In the genomic region with DNA sequence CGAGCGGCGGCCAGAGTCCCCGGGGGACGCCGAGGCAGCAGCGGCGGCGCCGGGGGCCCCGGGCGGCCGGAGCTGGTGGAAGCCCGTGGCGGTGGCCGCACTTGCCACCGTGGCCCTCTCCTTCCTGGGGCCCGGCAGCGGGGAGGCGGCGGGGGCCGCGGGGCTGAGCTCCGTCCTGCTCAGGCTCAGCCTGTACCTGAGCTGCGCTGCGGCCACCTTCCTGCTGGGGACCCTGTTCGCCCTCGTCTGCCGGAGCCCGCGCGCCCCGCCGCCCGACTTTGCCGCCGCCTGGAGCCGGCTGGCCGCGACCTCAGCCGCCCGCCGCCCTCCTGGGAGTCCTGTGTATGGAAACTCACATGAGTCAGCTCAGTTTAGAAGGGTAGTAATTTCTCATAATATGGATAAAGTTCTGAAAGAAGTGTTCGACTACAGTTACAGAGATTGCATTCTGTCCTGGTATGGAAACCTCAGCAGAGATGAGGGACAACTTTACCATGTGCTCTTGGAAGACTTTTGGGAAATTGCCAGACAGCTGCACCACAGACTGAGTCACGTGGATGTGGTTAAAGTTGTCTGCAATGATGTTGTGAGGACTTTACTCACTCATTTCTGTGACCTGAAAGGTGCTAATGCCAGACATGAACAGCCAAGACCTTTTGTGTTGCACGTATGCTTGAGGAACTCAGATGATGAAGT, we compare ENCODE assay signal across 8 cellular contexts.
DNase-seq lines count a peak whose midpoint lies in the region; ATAC-seq and TF ChIP-seq lines count a peak whose summit lies in the region.
"Not testable (repeated sequence)": the region's sequence is repeated elsewhere in the genome, so short reads cannot be mapped to it uniquely, and the experiment has no call there.

No MANE protein-coding gene starts in this region.

- intact Hi-C loops in dorsolateral prefrontal cortex (cut with DNase I) = not testable (repeated sequence)

- in situ Hi-C loops in ACHN (cut with HindIII; ENCODE audit: low pct_ligation_motif_present, low pct_unique_long_range_greater_than_20kb, low sequenced_read_pairs) = not testable (repeated sequence)

- ATAC-seq in HG03095 (IDR thresholded peaks at IDR 0.05; ENCODE audit: unreplicated experiment) = peak; percentile 45

- H3K27me3 ChIP-seq in dorsolateral prefrontal cortex = not testable (repeated sequence)

- H3K4me3 ChIP-seq in dorsolateral prefrontal cortex = peak overlapping the region in 58 of 59 donors; percentile 9 to 68 (median 47)

- DNase-seq in ACHN (peak; percentile 58), GM19238 (ENCODE audit: insufficient read length, low spot score) (peak; percentile 2), NCI-H748 (lab: John Stamatoyannopoulos, UW; ENCODE audit: unreplicated experiment) (peak; percentile 60), dorsolateral prefrontal cortex (peak in 3 of 10 donors; percentile 3 to 46 (median 10)), kidney tubule cell (ENCODE audit: low spot score) (peak; percentile 74)
- DNase-seq in activated CD8-positive, alpha-beta memory T cell treated with anti-CD3 and anti-CD28 coated beads for 24 hours = peak; percentile 82
- DNase-seq in stimulated activated CD4-positive, alpha-beta T cell treated with anti-CD3 and anti-CD28 coated beads, Interleukin-12 subunit alpha, Interleukin-12 subunit beta, amount 100 ng/mL, for 4 hours = peak; percentile 49

- TF ChIP-seq CTCF in dorsolateral prefrontal cortex (IDR thresholded peaks at IDR 0.05 in 54 of 56, conservative IDR thresholded peaks at IDR 0.05 in 2 of 56; ENCODE audit: low read depth in 1 of 56, partially characterized antibody in 56 of 56) = peak in 1 of 56 donors; percentile 7

- peak overlapping the region in 5 of 59 donors; percentile 14 to 59 (median 33) for H3K27ac ChIP-seq in dorsolateral prefrontal cortex
